Comparison of ENCODE assay signal across 10 cellular contexts in the genomic region with DNA sequence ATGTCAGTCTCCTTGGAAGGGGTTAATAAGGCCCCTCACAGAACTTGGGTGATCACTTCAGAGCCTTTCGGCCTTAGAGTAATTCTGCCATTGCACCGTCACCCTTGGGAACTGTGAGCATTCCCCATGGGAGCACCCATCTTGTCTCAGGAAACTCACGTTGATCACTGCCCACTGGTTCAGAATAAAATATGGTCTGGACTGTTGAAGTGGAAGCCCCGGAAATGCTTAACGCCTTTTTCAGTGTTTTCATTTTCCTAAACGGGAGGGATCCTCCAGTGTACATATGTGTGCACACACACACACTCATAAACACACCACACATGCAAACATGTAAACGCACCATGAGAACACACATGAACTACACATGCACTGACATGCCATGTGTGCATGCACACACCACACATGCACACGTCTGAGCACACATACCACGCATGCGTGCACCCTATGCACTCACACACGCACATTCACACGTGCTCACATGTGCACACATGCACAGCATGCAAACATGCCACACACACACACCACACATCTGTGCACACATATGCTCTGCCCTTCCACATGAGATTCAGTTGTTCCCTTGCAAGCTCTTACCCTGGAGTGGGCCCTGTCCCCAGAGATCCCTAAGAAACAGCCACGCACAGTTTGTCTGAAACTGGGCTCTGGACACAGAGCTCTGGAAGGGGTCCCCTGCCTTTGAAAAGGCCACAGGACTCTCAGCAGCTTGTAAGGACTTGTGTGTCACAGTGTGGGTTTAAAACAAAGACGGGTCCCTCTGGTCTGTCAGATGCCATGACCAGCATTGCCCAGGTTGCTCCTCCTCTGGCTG. TPM values are rescaled to one million over a fixed set of nuclear protein-coding genes. Genes with fewer than 3 reads are reported as not detected.
DNase-seq lines count a peak whose midpoint lies in the region; ATAC-seq and TF ChIP-seq lines count a peak whose summit lies in the region.
"Had no signal": no experiment of that assay in that cellular context is flagged by ENCODE, and none has a peak within 500 bp of the region (broad histone marks: within the 10 kb centered on the region; RNA-seq: fewer than 3 reads in every experiment).

No MANE protein-coding gene starts in this region.

- peak overlapping the region; percentile 59 for H3K4me3 Mint-ChIP-seq in memory B cell

- ATAC-seq in GM18499 (IDR thresholded peaks at IDR 0.05; ENCODE audit: insufficient read depth, unreplicated experiment), result peak; percentile 19
- ATAC-seq in GM19452 (IDR thresholded peaks at IDR 0.05; ENCODE audit: unreplicated experiment), result peak; percentile 7
- ATAC-seq in HG03108 (IDR thresholded peaks at IDR 0.05; ENCODE audit: unreplicated experiment), result peak; percentile 11
- peak; percentile 7 for ATAC-seq in memory B cell (ENCODE audit: low read depth)
- ATAC-seq in GM19455 (IDR thresholded peaks at IDR 0.05; ENCODE audit: unreplicated experiment), result no peak

- WGBS in GM23248 (ENCODE audit: low coverage in 1 of 2, low lambda C conversion rate in 2 of 2, missing lambda C conversion rate in 2 of 2), 2 experiments, result 67 to 68% methylated on average over 14 of the region's 14 CpGs

- CTCF ChIA-PET in GM10248 (lab: Yijun Ruan, JAX), result no interaction called here

- peak overlapping the region; percentile 69 for H3K27ac Mint-ChIP-seq in memory B cell

- POLR2A ChIA-PET in GM10248 (lab: Yijun Ruan, JAX), result no interaction called here

- H3K36me3 Mint-ChIP-seq in memory B cell, result no peaks in the 10 kb centered on the region

- H3K9ac ChIP-seq in GM23248, result no peak overlapping the region

- no peak overlapping the region for H2AFZ ChIP-seq in GM23248

- in situ Hi-C loops in GM23248 (cut with MboI), result no loop called here

- no peaks in the 10 kb centered on the region for H3F3A ChIP-seq in GM23248 (ENCODE audit: insufficient read depth)

- H3K27ac ChIP-seq in GM23248, result no peak overlapping the region

- DNase-seq in memory B cell (ENCODE audit: low spot score in 2 of 2) (no peak), GM23248 (no peak), GM10248 (ENCODE audit: extremely low spot score) (no peak), NOMO-1 treated with DMSO at 0.1 percent for 48 hours (lab: John Stamatoyannopoulos, UW; ENCODE audit: unreplicated experiment) (no peak)
- DNase-seq: hippocampal formation, NCI-H748 treated with DMSO at 0.1 percent for 48 hours had no signal

- no peaks in the 10 kb centered on the region for H3K79me2 ChIP-seq in GM23248 (ENCODE audit: insufficient read depth)

- H3K27me3 ChIP-seq in GM23248 (replicated peaks; ENCODE audit: insufficient read depth), result no peaks in the 10 kb centered on the region

- peaks cover 22% of the 10 kb centered on the region for H3K4me1 Mint-ChIP-seq in memory B cell

- H3K36me3 ChIP-seq in GM23248 (ENCODE audit: low read depth), result no peaks in the 10 kb centered on the region

- H3K4me3 ChIP-seq in GM23248, result no peak overlapping the region

- no peaks in the 10 kb centered on the region for H3K9me2 ChIP-seq in GM23248 (ENCODE audit: insufficient read depth)

- no peaks in the 10 kb centered on the region for H3K9me3 Mint-ChIP-seq in memory B cell

- no peaks in the 10 kb centered on the region for H3K9me3 ChIP-seq in GM23248 (ENCODE audit: low read depth)

- peaks cover 10% of the 10 kb centered on the region for H3K27me3 Mint-ChIP-seq in memory B cell

- H3K4me2 ChIP-seq in GM23248 (ENCODE audit: unreplicated experiment), result no peak overlapping the region

- H3K4me1 ChIP-seq in GM23248 (ENCODE audit: insufficient read depth), result no peaks in the 10 kb centered on the region

- no peaks in the 10 kb centered on the region for H4K20me1 ChIP-seq in GM23248 (ENCODE audit: insufficient read depth)

- no peak for TF ChIP-seq CTCF in GM10248 (IDR thresholded peaks at IDR 0.05; ENCODE audit: control extremely low read depth, extremely low read depth, low read depth, missing control alignments)

RNA-seq across cellular contexts. Expression of gene MRPL36, which starts 17.0 kb away (rescaled TPM):
- total RNA-seq in GM23248 (2014; rRNA removed; shearing (Covaris generic)), result 30.9 and 33.9 TPM in 2 replicates
- 140 and 147 TPM in 2 replicates for polyA plus RNA-seq in GM23248 (2016; fragmentation: Nextera tagmentation; extraction: Ambion mirVana)

RNA-seq across cellular contexts. Expression of gene NDUFS6, which starts 18.6 kb away (rescaled TPM):
- 34.7 and 39.6 TPM in 2 replicates for total RNA-seq in GM23248 (2014; rRNA removed; shearing (Covaris generic))
- polyA plus RNA-seq in GM23248 (2016; fragmentation: Nextera tagmentation; extraction: Ambion mirVana), result 103 and 106 TPM in 2 replicates
